In the genomic region with DNA sequence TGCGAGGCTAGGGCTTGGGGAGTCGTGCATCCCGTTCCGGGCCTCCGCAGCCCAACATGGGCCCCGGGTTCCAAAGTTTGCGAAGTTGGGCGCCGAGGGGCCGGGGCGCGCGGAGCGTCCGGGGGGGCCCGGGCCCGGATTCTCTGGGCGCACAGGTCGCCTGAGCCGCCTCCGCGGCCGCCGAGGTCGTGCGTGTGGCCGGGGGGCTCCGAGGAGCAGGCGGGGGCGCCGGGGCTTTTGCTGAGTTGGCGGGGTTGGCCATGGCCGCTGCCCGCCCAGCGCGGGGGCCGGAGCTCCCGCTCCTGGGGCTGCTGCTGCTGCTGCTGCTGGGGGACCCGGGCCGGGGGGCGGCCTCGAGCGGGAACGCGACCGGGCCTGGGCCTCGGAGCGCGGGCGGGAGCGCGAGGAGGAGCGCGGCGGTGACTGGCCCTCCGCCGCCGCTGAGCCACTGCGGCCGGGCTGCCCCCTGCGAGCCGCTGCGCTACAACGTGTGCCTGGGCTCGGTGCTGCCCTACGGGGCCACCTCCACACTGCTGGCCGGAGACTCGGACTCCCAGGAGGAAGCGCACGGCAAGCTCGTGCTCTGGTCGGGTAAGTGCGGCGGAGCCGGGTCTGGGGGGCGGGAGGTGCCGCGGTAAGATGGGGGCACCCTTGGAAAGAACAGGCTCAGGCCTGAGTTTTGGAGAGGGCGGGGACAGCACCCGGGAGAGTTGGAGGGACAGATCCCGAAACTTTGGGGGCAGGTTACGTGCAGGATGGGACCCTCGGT, we compare ENCODE assay signal across 8 cellular contexts. TPM values are rescaled to one million over a fixed set of nuclear protein-coding genes. Genes with fewer than 3 reads are reported as not detected.
DNase-seq lines count a peak whose midpoint lies in the region; ATAC-seq, FAIRE-seq and TF ChIP-seq lines count a peak whose summit lies in the region.

No MANE protein-coding gene starts in this region.

- intact Hi-C loops in mucosa of descending colon (cut with DNase I, micrococcal nuclease): no loop called here

- H3K36me3 ChIP-seq in mucosa of descending colon (ENCODE audit: low read depth): no peaks in the 10 kb centered on the region

- peak; percentile 51 for DNase-seq in EH (ENCODE audit: low read depth)
- peak; percentile 65 for DNase-seq in ecto neural progenitor cell (ENCODE audit: low spot score)
- DNase-seq in mucosa of descending colon: no peak
- no peak for DNase-seq in HCEC 1CT
- DNase-seq in ureter (ENCODE audit: low spot score): no peak
- DNase-seq in D721Med (ENCODE audit: insufficient read length, low spot score): no peak

- peaks cover 4% of the 10 kb centered on the region for H3K4me1 ChIP-seq in mucosa of descending colon (ENCODE audit: low read depth)

- peak; percentile 54 for ATAC-seq in mucosa of descending colon
- no peak for ATAC-seq in GM19395 (IDR thresholded peaks at IDR 0.05; ENCODE audit: unreplicated experiment)

- TF ChIP-seq EP300 in Ishikawa (IDR thresholded peaks at IDR 0.05; ENCODE audit: borderline replicate concordance): no peak

- TF ChIP-seq RAD21 in Ishikawa (IDR thresholded peaks at IDR 0.05; ENCODE audit: low read depth): no peak

- no peak for FAIRE-seq in D721Med (lab: Jason Lieb, UNC)

- no peak for TF ChIP-seq CTCF in mucosa of descending colon (IDR thresholded peaks at IDR 0.05)
- no peak for TF ChIP-seq CTCF in D721Med (IDR thresholded peaks at IDR 0.05; ENCODE audit: insufficient read depth, missing control alignments)

- peak overlapping the region; percentile 19 for H3K4me3 ChIP-seq in mucosa of descending colon

- no peaks in the 10 kb centered on the region for H3K9me3 ChIP-seq in mucosa of descending colon

TF ChIP-seq in Ishikawa, 13 proteins besides CTCF, POLR2A, EP300 and RAD21:
- TF ChIP-seq, protein P1, sequence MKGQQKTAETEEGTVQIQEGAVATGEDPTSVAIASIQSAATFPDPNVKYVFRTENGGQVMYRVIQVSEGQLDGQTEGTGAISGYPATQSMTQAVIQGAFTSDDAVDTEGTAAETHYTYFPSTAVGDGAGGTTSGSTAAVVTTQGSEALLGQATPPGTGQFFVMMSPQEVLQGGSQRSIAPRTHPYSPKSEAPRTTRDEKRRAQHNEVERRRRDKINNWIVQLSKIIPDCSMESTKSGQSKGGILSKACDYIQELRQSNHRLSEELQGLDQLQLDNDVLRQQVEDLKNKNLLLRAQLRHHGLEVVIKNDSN (IDR thresholded peaks at IDR 0.05): no peak
- peak; percentile 58 for TF ChIP-seq MAX (IDR thresholded peaks at IDR 0.05)
TF ChIP-seq in Ishikawa: peak in this region for 1.

RNA-seq across cellular contexts. Expression of gene SMO, which starts 0.6 kb away (rescaled TPM):
- total RNA-seq in mucosa of descending colon (10 to 100 TPM in 1 of 3 donors, 1 to 10 TPM in 2; 2.1 to 11.2 (median 2.2) TPM), ureter (12.5 TPM)

RNA-seq across cellular contexts. Expression of gene AHCYL2, which starts 35.8 kb away (rescaled TPM):
- 100 to 1,000 TPM; 215 to 717 (median 467) TPM for total RNA-seq in mucosa of descending colon
- total RNA-seq in ureter: 19.3 TPM

RNA-seq across cellular contexts. Expression of gene TSPAN33, which starts 44.6 kb away (rescaled TPM):
- total RNA-seq in mucosa of descending colon (10 to 100 TPM in 1 of 3 donors, 1 to 10 TPM in 2; 9.8 to 15.1 (median 10.0) TPM), ureter (11.1 TPM)

Comparison
In these comparisons a context has a peak if more than half of its experiments do, and no peak if none do; other contexts are left out.
1. DNase-seq: peak in EH (single experiment) and ecto neural progenitor cell (single experiment); none in mucosa of descending colon (0 of 3), HCEC 1CT (single experiment), ureter (single experiment) and D721Med (single experiment).
2. RNA of gene AHCYL2, which starts 35.8 kb away (total RNA-seq): 215 to 717 TPM in mucosa of descending colon; 19.3 TPM in ureter (single experiment); every median in the first group is over 10 times any median in the second.